ENCODE assay signal across 8 cellular contexts in the genomic region with DNA sequence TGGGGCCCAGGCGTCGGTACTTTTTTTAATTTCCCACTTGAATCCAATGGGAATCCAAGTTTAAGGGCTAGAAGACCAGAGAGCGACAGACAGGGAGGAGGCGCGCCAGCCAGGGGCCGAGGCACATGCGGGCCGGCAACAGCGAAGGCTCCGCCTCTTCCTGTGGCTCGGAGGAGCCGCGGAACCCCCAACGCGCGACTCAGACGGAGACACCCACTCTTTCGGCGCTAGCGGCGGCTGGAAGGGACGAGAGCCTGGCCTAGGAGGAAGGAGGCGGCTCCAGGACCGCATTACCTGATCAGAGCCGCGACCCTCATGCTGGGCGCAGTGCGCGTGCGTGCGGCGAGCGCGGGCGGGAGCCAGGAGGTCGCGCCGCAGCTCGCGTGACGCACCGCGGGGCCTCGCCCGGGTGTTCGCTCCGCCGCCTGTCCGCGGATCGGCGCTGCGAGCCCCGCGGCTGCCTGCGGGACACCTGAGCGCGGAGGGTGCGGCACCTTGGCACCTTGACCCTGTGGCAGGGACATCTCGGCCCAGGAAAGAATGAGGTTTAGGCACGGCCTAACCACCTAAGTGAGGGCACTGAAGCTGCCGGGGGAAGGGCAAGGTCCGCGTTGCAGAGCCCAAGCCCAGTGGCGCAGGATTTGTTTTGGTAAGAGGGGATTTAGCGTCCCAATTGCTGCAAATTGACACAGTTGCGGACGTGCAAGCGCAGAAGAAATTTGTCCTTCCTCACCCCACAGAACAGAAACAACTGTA. TPM values are rescaled to one million over a fixed set of nuclear protein-coding genes. Genes with fewer than 3 reads are reported as not detected.
DNase-seq lines count a peak whose midpoint lies in the region; ATAC-seq and TF ChIP-seq lines count a peak whose summit lies in the region.

A gene with protein sequence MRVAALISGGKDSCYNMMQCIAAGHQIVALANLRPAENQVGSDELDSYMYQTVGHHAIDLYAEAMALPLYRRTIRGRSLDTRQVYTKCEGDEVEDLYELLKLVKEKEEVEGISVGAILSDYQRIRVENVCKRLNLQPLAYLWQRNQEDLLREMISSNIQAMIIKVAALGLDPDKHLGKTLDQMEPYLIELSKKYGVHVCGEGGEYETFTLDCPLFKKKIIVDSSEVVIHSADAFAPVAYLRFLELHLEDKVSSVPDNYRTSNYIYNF (minus strand): TSS at position 341 of the 756 bp plus-strand sequence. CDS start 24 bp downstream, at position 317.

- H3K4me1 Mint-ChIP-seq in T-cell, result peaks cover 25 to 39% (median 25%) of the 10 kb centered on the region in 3 donors

- H3K27ac ChIP-seq in adrenal gland (peak within 1 kb of the TSS; percentile 61 to 99 (median 97)), psoas muscle (peak within 1 kb of the TSS; percentile 96), urinary bladder (ENCODE audit: low read depth) (peak within 1 kb of the TSS; percentile 97)

- H3K4me1 ChIP-seq in adrenal gland (replicated peaks in 1 of 2), result peaks cover 9 to 14% of the 10 kb centered on the region in 2 donors
- peaks cover 15% of the 10 kb centered on the region for H3K4me1 ChIP-seq in psoas muscle
- H3K4me1 ChIP-seq in urinary bladder (ENCODE audit: insufficient read depth), result no peaks in the 10 kb centered on the region

- ATAC-seq in HG02623 (IDR thresholded peaks at IDR 0.05; ENCODE audit: unreplicated experiment) (peak; percentile 82), T-cell (replicated peaks in 1 of 4) (peak; percentile 87 to 91 (median 88)), left ventricle myocardium superior (peak; percentile 95), psoas muscle (peak; percentile 94 to 96 (median 94))

- H3K9me3 ChIP-seq in adrenal gland (replicated peaks in 1 of 3) (peaks cover 0 to 2% (median 0%) of the 10 kb centered on the region in 3 donors), psoas muscle (no peaks in the 10 kb centered on the region)

- peak within 1 kb of the TSS; percentile 92 to 95 (median 93) for H3K4me3 Mint-ChIP-seq in T-cell

- DNase-seq in NCI-H1092 treated with DMSO at 0.1 percent for 48 hours (lab: John Stamatoyannopoulos, UW), result peak; percentile 80
- DNase-seq in T-cell, result peak; percentile 68 to 88 (median 76)
- DNase-seq in adrenal gland, result peak; percentile 82 to 91 (median 85)
- DNase-seq in left ventricle myocardium superior, result peak; percentile 93
- DNase-seq in psoas muscle, result peak; percentile 85 to 92

- POLR2A ChIA-PET in T-cell (lab: Charles Lee), result interaction anchor here in 1 of 2 donors (0.5 kb wide), 1 partner anchor 27 kb away, joined by 3 read pairs; no protein-coding TSS in a partner anchor

- no peaks in the 10 kb centered on the region for H3K36me3 ChIP-seq in adrenal gland (replicated peaks in 1 of 2)
- peaks cover 0 to 10% of the 10 kb centered on the region in 2 donors for H3K36me3 ChIP-seq in psoas muscle (ENCODE audit: insufficient read depth in 1 of 2, low read depth in 1 of 2)
- H3K36me3 ChIP-seq in urinary bladder (ENCODE audit: insufficient read depth), result no peaks in the 10 kb centered on the region

- H3K27me3 Mint-ChIP-seq in T-cell, result no peaks in the 10 kb centered on the region

- intact Hi-C loops in adrenal gland (cut with DNase I), result no loop called here
- intact Hi-C loops in left ventricle myocardium superior (cut with micrococcal nuclease), result loop anchor here (10.0 kb wide), 1 partner anchor 119 kb away; no protein-coding TSS in a partner anchor
- intact Hi-C loops in psoas muscle (cut with DNase I), result loop anchor here (10.0 kb wide), 1 partner anchor 149 kb away; no protein-coding TSS in a partner anchor

- WGBS in adrenal gland, 4 donors, result 0 to 1% (median 1%) methylated on average over 13 to 69 of the region's 69 CpGs
- 0 to 3% (median 0%) methylated on average over 51 to 69 of the region's 69 CpGs for WGBS in psoas muscle, 3 donors
- under 1% methylated on average over 69 of the region's 69 CpGs for WGBS in urinary bladder

- CTCF ChIA-PET in T-cell (lab: Charles Lee), result no interaction called here

- H3K27me3 ChIP-seq in adrenal gland (no peaks in the 10 kb centered on the region), psoas muscle (ENCODE audit: insufficient read depth in 3 of 3, low read length in 2 of 3) (no peaks in the 10 kb centered on the region)

- TF ChIP-seq CTCF in GM12875 (IDR thresholded peaks at IDR 0.05; ENCODE audit: borderline replicate concordance, insufficient read depth, low read depth, low read length), result no peak
- peak in 1 of 6 experiments; percentile 20 for TF ChIP-seq CTCF in adrenal gland (IDR thresholded peaks at IDR 0.05)
- TF ChIP-seq CTCF in psoas muscle (IDR thresholded peaks at IDR 0.05), result no peak

- TF ChIP-seq POLR2A in adrenal gland (IDR thresholded peaks at IDR 0.05), result peak; percentile 75 to 79

- H3K9me3 Mint-ChIP-seq in T-cell, result no peaks in the 10 kb centered on the region

- peaks cover 7% of the 10 kb centered on the region for H3K36me3 Mint-ChIP-seq in T-cell

- peak within 1 kb of the TSS; percentile 94 to 99 for H3K27ac Mint-ChIP-seq in T-cell

- H3K4me3 ChIP-seq in GM12875 (ENCODE audit: low read depth, low read length), result peak within 1 kb of the TSS; percentile 82
- peak within 1 kb of the TSS; percentile 21 to 79 (median 58) for H3K4me3 ChIP-seq in adrenal gland
- H3K4me3 ChIP-seq in psoas muscle, result peak within 1 kb of the TSS; percentile 77
- H3K4me3 ChIP-seq in urinary bladder (ENCODE audit: low read depth, low read length), result peak within 1 kb of the TSS; percentile 74

RNA-seq across cellular contexts. Expression of the gene that starts here (rescaled TPM):
- 10 to 100 TPM; 11.9 to 18.6 (median 14.6) TPM for total RNA-seq in T-cell
- 10 to 100 TPM; 11.9 to 37.4 (median 17.5) TPM for total RNA-seq in adrenal gland
- 10 to 100 TPM in 1 of 3 donors, 1 to 10 TPM in 2; 5.0 to 11.5 (median 7.5) TPM for polyA plus RNA-seq in adrenal gland
- total RNA-seq in left ventricle myocardium superior, result 17.3 TPM
- 10 to 100 TPM; 18.0 to 26.0 (median 20.6) TPM for total RNA-seq in psoas muscle
- polyA plus RNA-seq in psoas muscle, result 1 to 10 TPM; 5.5 to 7.4 (median 5.8) TPM
- total RNA-seq in urinary bladder, result 40.8 TPM
- polyA plus RNA-seq in urinary bladder, result 7.7 TPM

Comparison
In these comparisons a context has a peak if more than half of its experiments do, and no peak if none do; other contexts are left out.
1. Peak in every context shown above with its lines: DNase-seq, ATAC-seq, H3K4me3 ChIP-seq and H3K27ac ChIP-seq.
2. intact Hi-C loops: an anchor here in left ventricle myocardium superior (10.0 kb wide) and psoas muscle (10.0 kb wide); none called in adrenal gland.